6 cellular contexts compared by ENCODE assay signal in the genomic region with DNA sequence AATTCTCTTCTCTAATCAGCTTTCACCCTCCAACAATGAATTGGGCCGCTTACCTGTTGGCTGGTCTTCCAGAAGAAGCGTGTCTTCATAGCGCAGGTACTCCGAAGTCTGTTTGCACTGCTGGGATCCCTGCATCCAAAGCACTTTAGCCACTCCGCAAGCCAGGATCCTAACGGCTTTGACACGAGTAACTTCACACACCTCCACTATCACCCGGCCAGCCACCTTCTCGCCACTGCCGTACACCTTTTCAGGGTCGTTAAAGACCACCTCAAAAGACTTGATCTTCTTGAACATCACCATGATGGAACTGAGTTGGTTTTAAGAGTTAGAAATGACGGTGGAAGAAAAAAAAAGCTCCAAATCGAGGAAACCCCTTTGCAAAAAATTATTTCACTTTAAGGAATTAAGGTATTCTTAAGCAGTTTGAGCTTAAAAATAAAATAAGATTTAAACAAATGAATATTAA. TPM values are rescaled to one million over a fixed set of nuclear protein-coding genes. Genes with fewer than 3 reads are reported as not detected.
DNase-seq lines count a peak whose midpoint lies in the region; ATAC-seq and TF ChIP-seq lines count a peak whose summit lies in the region.

No MANE protein-coding gene starts in this region.

- H3K27me3 ChIP-seq in esophagus squamous epithelium (no peaks in the 10 kb centered on the region), testis (no peaks in the 10 kb centered on the region)

- intact Hi-C loops in esophagus squamous epithelium (cut with DNase I) (no loop called here), testis (cut with DNase I; ENCODE audit: low total_unique reads) (no loop called here)

- DNase-seq in stimulated activated naive CD8-positive, alpha-beta T cell treated with anti-CD3 and anti-CD28 coated beads, Interleukin-15, Interleukin-2, amounts not matched to agents 100 U/mL and 50 U/mL, for 24 hours = no peak
- no peak for DNase-seq in esophagus squamous epithelium (lab: John Stamatoyannopoulos, UW)
- peak; percentile 35 for DNase-seq in testis

- H3K27ac ChIP-seq in esophagus squamous epithelium = peak overlapping the region; percentile 93 to 99 (median 98)
- H3K27ac ChIP-seq in testis = peak overlapping the region; percentile 95 to 98

- H3K4me1 ChIP-seq in esophagus squamous epithelium (peaks cover 19 to 80% (median 30%) of the 10 kb centered on the region in 3 donors), testis (peaks cover 25% of the 10 kb centered on the region)

- peak overlapping the region; percentile 89 for H3K27ac Mint-ChIP-seq in stimulated activated naive CD8-positive, alpha-beta T cell treated with anti-CD3 and anti-CD28 coated beads, Interleukin-15, Interleukin-2, amounts not matched to agents 100 ng/mL and 50 ng/mL, for 24 hours

- TF ChIP-seq CTCF in esophagus squamous epithelium (IDR thresholded peaks at IDR 0.05) = no peak
- TF ChIP-seq CTCF in testis (IDR thresholded peaks at IDR 0.05) = no peak

- H3K4me3 ChIP-seq in esophagus squamous epithelium = peak overlapping the region; percentile 57 to 82 (median 78)
- H3K4me3 ChIP-seq in testis = peak overlapping the region; percentile 82 to 91

- peaks cover 16 to 34% (median 24%) of the 10 kb centered on the region in 3 donors for H3K36me3 ChIP-seq in esophagus squamous epithelium
- no peaks in the 10 kb centered on the region for H3K36me3 ChIP-seq in testis (ENCODE audit: low read depth, missing control alignments)

- H3K9me3 ChIP-seq in esophagus squamous epithelium (no peaks in the 10 kb centered on the region), testis (no peaks in the 10 kb centered on the region)

- no peak for TF ChIP-seq POLR2A in esophagus squamous epithelium (IDR thresholded peaks at IDR 0.05)
- TF ChIP-seq POLR2A in testis (IDR thresholded peaks at IDR 0.05) = no peak

- peak overlapping the region; percentile 91 for H3K4me3 Mint-ChIP-seq in stimulated activated naive CD8-positive, alpha-beta T cell treated with anti-CD3 and anti-CD28 coated beads, Interleukin-15, Interleukin-2, amounts not matched to agents 100 ng/mL and 50 ng/mL, for 24 hours

- no peaks in the 10 kb centered on the region for H3K9me3 Mint-ChIP-seq in stimulated activated naive CD8-positive, alpha-beta T cell treated with anti-CD3 and anti-CD28 coated beads, Interleukin-15, Interleukin-2, amounts not matched to agents 100 ng/mL and 50 ng/mL, for 24 hours

- H3K4me1 Mint-ChIP-seq in stimulated activated naive CD8-positive, alpha-beta T cell treated with anti-CD3 and anti-CD28 coated beads, Interleukin-15, Interleukin-2, amounts not matched to agents 100 ng/mL and 50 ng/mL, for 24 hours (ENCODE audit: low read depth) = peaks cover 73% of the 10 kb centered on the region

- ATAC-seq in stimulated activated naive CD8-positive, alpha-beta T cell treated with anti-CD3 and anti-CD28 coated beads, Interleukin-15, Interleukin-2, amounts not matched to agents 100 U/mL and 50 U/mL, for 24 hours = no peak
- ATAC-seq in HG02870 (IDR thresholded peaks at IDR 0.05; ENCODE audit: unreplicated experiment) = no peak
- ATAC-seq in GM18873 (IDR thresholded peaks at IDR 0.05; ENCODE audit: low FRiP score, unreplicated experiment) = no peak

- H3K27me3 Mint-ChIP-seq in stimulated activated naive CD8-positive, alpha-beta T cell treated with anti-CD3 and anti-CD28 coated beads, Interleukin-15, Interleukin-2, amounts not matched to agents 100 ng/mL and 50 ng/mL, for 24 hours = no peaks in the 10 kb centered on the region

- WGBS in esophagus squamous epithelium, 2 donors = 2 to 3% methylated on average over 13 of the region's 13 CpGs
- WGBS in testis, 2 donors = 0% methylated on average over 13 of the region's 13 CpGs

- H3K36me3 Mint-ChIP-seq in stimulated activated naive CD8-positive, alpha-beta T cell treated with anti-CD3 and anti-CD28 coated beads, Interleukin-15, Interleukin-2, amounts not matched to agents 100 ng/mL and 50 ng/mL, for 24 hours (ENCODE audit: low read depth) = peaks cover 44% of the 10 kb centered on the region

RNA-seq across cellular contexts. Expression of gene TXNIP, which starts 0.4 kb away (rescaled TPM):
- total RNA-seq in esophagus squamous epithelium (100 to 1,000 TPM in 3 of 4 donors, 10 to 100 TPM in 1; 94.9 to 942 (median 328) TPM), testis (100 to 1,000 TPM; 268 to 328 TPM)
- polyA plus RNA-seq in testis (ENCODE audit: insufficient read depth, low read depth, low replicate concordance) = 274 TPM

RNA-seq across cellular contexts. Expression of gene HJV, which starts 25.5 kb away (rescaled TPM):
- total RNA-seq in esophagus squamous epithelium = not detected
- under 1 TPM in 1 of 2 donors, not detected in 1; 0.43 TPM for total RNA-seq in testis
- 7.7 TPM for polyA plus RNA-seq in testis (ENCODE audit: insufficient read depth, low read depth, low replicate concordance)

RNA-seq across cellular contexts. Expression of gene POLR3GL, which starts 31.5 kb away (rescaled TPM):
- total RNA-seq in esophagus squamous epithelium = 10 to 100 TPM in 2 of 4 donors, 1 to 10 TPM in 2; 2.9 to 15.9 (median 9.8) TPM
- 10 to 100 TPM; 20.9 to 23.5 TPM for total RNA-seq in testis
- 37.9 TPM for polyA plus RNA-seq in testis (ENCODE audit: insufficient read depth, low read depth, low replicate concordance)

RNA-seq across cellular contexts. Expression of gene ANKRD34A, which starts 31.6 kb away (rescaled TPM):
- under 1 TPM; 0.04 to 0.67 (median 0.30) TPM for total RNA-seq in esophagus squamous epithelium
- under 1 TPM; 0.31 to 0.43 TPM for total RNA-seq in testis
- polyA plus RNA-seq in testis (ENCODE audit: insufficient read depth, low read depth, low replicate concordance) = 0.51 TPM

RNA-seq across cellular contexts. Expression of gene LIX1L, which starts 38.2 kb away (rescaled TPM):
- 10 to 100 TPM in 1 of 4 donors, 1 to 10 TPM in 3; 1.9 to 12.2 (median 5.9) TPM for total RNA-seq in esophagus squamous epithelium
- 10 to 100 TPM; 15.8 to 20.6 TPM for total RNA-seq in testis
- polyA plus RNA-seq in testis (ENCODE audit: insufficient read depth, low read depth, low replicate concordance) = 16.6 TPM
